Comparison of ENCODE assay signal across 9 cellular contexts in genomic region chr9:75464726-75465125, GRCh38.
"Had no signal": no experiment of that assay in that cellular context is flagged by ENCODE, and none has a peak within 500 bp of the region (broad histone marks: within the 10 kb centered on the region; RNA-seq: fewer than 3 reads in every experiment).

No MANE protein-coding gene starts in this region.

- H3K27me3 Mint-ChIP-seq: IgD-negative memory B cell had no signal

- H3K36me3 Mint-ChIP-seq: IgD-negative memory B cell had no signal

- H3K27ac Mint-ChIP-seq: H9, HFFc6, IgD-negative memory B cell had no signal

- H3K27ac ChIP-seq: HL-60 had no signal

- H3K4me3 Mint-ChIP-seq: H9, HFFc6, IgD-negative memory B cell had no signal

- ATAC-seq: HCT116, HepG2 had no signal

- H3K9me3 Mint-ChIP-seq: H9, IgD-negative memory B cell had no signal

- DNase-seq: GOT3, H9, HFFc6, KBM-7 had no signal

- FAIRE-seq: H54, HepG2 had no signal

- H3K4me1 Mint-ChIP-seq: IgD-negative memory B cell had no signal
